Comparison of ENCODE assay signal across 13 cellular contexts in genomic region chr10:60358282-60358681, GRCh38.
A peak's percentile ranks its signal among the peaks of the same experiment; 100 is the strongest.
DNase-seq lines count a peak whose midpoint lies in the region; ATAC-seq lines count a peak whose summit lies in the region.
"Had no signal": no experiment of that assay in that cellular context is flagged by ENCODE, and none has a peak within 500 bp of the region (broad histone marks: within the 10 kb centered on the region; RNA-seq: fewer than 3 reads in every experiment).

No MANE protein-coding gene starts in this region.

- no peak overlapping the region for H3K27ac Mint-ChIP-seq in stimulated activated effector memory CD8-positive, alpha-beta T cell treated with anti-CD3 and anti-CD28 coated beads, Interleukin-12 subunit alpha, Interleukin-12 subunit beta, amount 100 ng/mL, for 72 hours
- H3K27ac Mint-ChIP-seq in T-helper 2 cell treated with Interferon-gamma antibody and Interleukin-4, amounts not matched to agents 5 μg/mL and 100 μg/mL, for 36 hours = no peak overlapping the region

- no peaks in the 10 kb centered on the region for H3K36me3 Mint-ChIP-seq in stimulated activated effector memory CD8-positive, alpha-beta T cell treated with anti-CD3 and anti-CD28 coated beads, Interleukin-12 subunit alpha, Interleukin-12 subunit beta, amount 100 ng/mL, for 72 hours
- no peaks in the 10 kb centered on the region for H3K36me3 Mint-ChIP-seq in T-helper 2 cell treated with Interferon-gamma antibody and Interleukin-4, amounts not matched to agents 5 μg/mL and 100 μg/mL, for 36 hours (ENCODE audit: low read depth)

- no peaks in the 10 kb centered on the region for H3K27me3 Mint-ChIP-seq in T-helper 2 cell treated with Interferon-gamma antibody and Interleukin-4, amounts not matched to agents 5 μg/mL and 100 μg/mL, for 36 hours (ENCODE audit: low read depth)

- peak; percentile 97 for ATAC-seq in GM21529 (IDR thresholded peaks at IDR 0.05; ENCODE audit: unreplicated experiment)
- ATAC-seq in HG03135 (IDR thresholded peaks at IDR 0.05; ENCODE audit: unreplicated experiment) = peak; percentile 92
- peak; percentile 88 for ATAC-seq in stimulated activated effector memory CD8-positive, alpha-beta T cell treated with anti-CD3 and anti-CD28 coated beads, Interleukin-12 subunit alpha, Interleukin-12 subunit beta, amount 100 ng/mL, for 72 hours

- DNase-seq in activated CD4-positive, alpha-beta T cell treated with anti-CD3 and anti-CD28 coated beads for 48 hours = peak; percentile 5
- no peak for DNase-seq in activated CD4-positive, alpha-beta T cell treated with anti-CD3 and anti-CD28 coated beads, Interleukin-2, amount 50 U/mL, for 1 hour
- no peak for DNase-seq in stimulated activated effector memory CD8-positive, alpha-beta T cell treated with anti-CD3 and anti-CD28 coated beads, Interleukin-12 subunit alpha, Interleukin-12 subunit beta, amount 100 ng/mL, for 72 hours (ENCODE audit: low spot score in 2 of 2)
- DNase-seq in GM03348 (ENCODE audit: low spot score) (no peak), activated gamma-delta T cell (lab: John Stamatoyannopoulos, UW) (no peak)
- DNase-seq in T-helper 2 cell treated with Interferon-gamma antibody and Interleukin-4, amounts not matched to agents 5 μg/mL and 100 μg/mL, for 36 hours (ENCODE audit: low spot score) = no peak
- DNase-seq: activated CD4-positive, alpha-beta T cell treated with anti-CD3 and anti-CD28 coated beads, Interleukin-2, amount 50 U/mL, for 4 hours; EL; NCI-H2029; ovary; SHP77 treated with DMSO at 0.1 percent for 48 hours had no signal

- no peaks in the 10 kb centered on the region for H3K9me3 Mint-ChIP-seq in stimulated activated effector memory CD8-positive, alpha-beta T cell treated with anti-CD3 and anti-CD28 coated beads, Interleukin-12 subunit alpha, Interleukin-12 subunit beta, amount 100 ng/mL, for 72 hours
- H3K9me3 Mint-ChIP-seq in T-helper 2 cell treated with Interferon-gamma antibody and Interleukin-4, amounts not matched to agents 5 μg/mL and 100 μg/mL, for 36 hours = no peaks in the 10 kb centered on the region

- H3K4me1 Mint-ChIP-seq in stimulated activated effector memory CD8-positive, alpha-beta T cell treated with anti-CD3 and anti-CD28 coated beads, Interleukin-12 subunit alpha, Interleukin-12 subunit beta, amount 100 ng/mL, for 72 hours = no peaks in the 10 kb centered on the region
- H3K4me1 Mint-ChIP-seq in T-helper 2 cell treated with Interferon-gamma antibody and Interleukin-4, amounts not matched to agents 5 μg/mL and 100 μg/mL, for 36 hours (ENCODE audit: low read depth) = no peaks in the 10 kb centered on the region

- H3K4me3 Mint-ChIP-seq in stimulated activated effector memory CD8-positive, alpha-beta T cell treated with anti-CD3 and anti-CD28 coated beads, Interleukin-12 subunit alpha, Interleukin-12 subunit beta, amount 100 ng/mL, for 72 hours = no peak overlapping the region
- H3K4me3 Mint-ChIP-seq in T-helper 2 cell treated with Interferon-gamma antibody and Interleukin-4, amounts not matched to agents 5 μg/mL and 100 μg/mL, for 36 hours = no peak overlapping the region
